In genomic region chr11:67626131-67626833, GRCh38 we compare ENCODE assay signal across 1 cellular context.
TF ChIP-seq lines count a peak whose summit lies in the region.

No MANE protein-coding gene starts in this region.

TF ChIP-seq in HepG2, 621 proteins besides CTCF, POLR2A, EP300 and RAD21:
- TF ChIP-seq NFYC (CRISPR knock-in tag; IDR thresholded peaks at IDR 0.05) (peak; percentile 64), NFYB (CRISPR knock-in tag; IDR thresholded peaks at IDR 0.05) (peak; percentile 70), ZBTB38 (CRISPR knock-in tag; IDR thresholded peaks at IDR 0.05) (0 out of 2 replicates have a peak, but pooled peaks have one; percentile 22)
